ENCODE assay signal across 15 cellular contexts in the genomic region with DNA sequence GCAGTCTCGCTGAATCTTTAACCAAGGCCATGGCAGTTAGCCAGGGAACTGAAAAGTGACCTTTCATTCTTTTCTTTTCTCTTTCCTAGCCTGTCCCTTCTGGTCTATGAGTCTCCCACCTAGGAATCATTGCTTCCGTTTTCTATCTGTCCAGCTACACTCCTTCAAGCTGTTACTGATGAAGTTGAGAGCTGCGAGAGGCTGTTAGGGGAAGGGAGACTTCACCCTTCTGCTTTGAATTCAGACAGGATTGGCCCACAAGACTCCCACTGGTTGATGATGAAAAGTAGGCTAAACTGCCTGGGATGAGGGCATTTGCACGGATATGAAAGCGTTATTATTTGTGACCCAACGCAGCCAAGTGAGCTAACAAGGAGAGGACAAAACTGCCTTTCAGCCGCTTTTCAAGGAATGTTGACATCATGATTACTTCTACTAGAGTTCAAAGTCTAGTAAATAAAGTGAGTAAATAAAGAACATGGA. TPM values are rescaled to one million over a fixed set of nuclear protein-coding genes. Genes with fewer than 3 reads are reported as not detected.
DNase-seq lines count a peak whose midpoint lies in the region; ATAC-seq and TF ChIP-seq lines count a peak whose summit lies in the region.
"Had no signal": no experiment of that assay in that cellular context is flagged by ENCODE, and none has a peak within 500 bp of the region (broad histone marks: within the 10 kb centered on the region; RNA-seq: fewer than 3 reads in every experiment).

No MANE protein-coding gene starts in this region.

- no peaks in the 10 kb centered on the region for H3K4me1 ChIP-seq in PC-9 (replicated peaks; ENCODE audit: insufficient read depth)

- intact Hi-C loops in PC-9 (cut with micrococcal nuclease; ENCODE audit: unreplicated experiment), result no loop called here

- H3K27me3 ChIP-seq in AG04450 (ENCODE audit: control insufficient read depth, insufficient read depth, low read length), result no peaks in the 10 kb centered on the region
- peaks cover 26% of the 10 kb centered on the region; the same call in 1 of the 2 replicates for H3K27me3 ChIP-seq in PC-9 (ENCODE audit: insufficient read depth, low read depth)
- H3K27me3 ChIP-seq: ascending aorta, vagina had no signal

- H3K36me3 ChIP-seq in PC-9 (ENCODE audit: low read depth), result no peaks in the 10 kb centered on the region
- H3K36me3 ChIP-seq: ascending aorta, vagina had no signal

- no peak overlapping the region for H3K4me3 ChIP-seq in AG04450 (ENCODE audit: low read depth, low read length)
- H3K4me3 ChIP-seq in PC-9, result no peak overlapping the region
- H3K4me3 ChIP-seq: ascending aorta, GM12878, vagina had no signal

- H4K20me1 ChIP-seq in PC-9 (ENCODE audit: insufficient read depth), result no peaks in the 10 kb centered on the region

- peak overlapping the region; percentile 85 for H3K27ac ChIP-seq in AG04450 (ENCODE audit: low read depth, low read length)
- peak overlapping the region; percentile 38 for H3K27ac ChIP-seq in angular gyrus (ENCODE audit: low read depth, low read length)
- H3K27ac ChIP-seq in PC-9, result no peak overlapping the region
- H3K27ac ChIP-seq: ascending aorta, vagina had no signal

- DNase-seq in AG04450 (ENCODE audit: low read depth, low spot score) (no peak), kidney glomerular epithelial cell (lab: John Stamatoyannopoulos, UW) (peak; percentile 28), pons (ENCODE audit: low spot score) (peak; percentile 88), PC-9 (no peak), AML-193 (lab: John Stamatoyannopoulos, UW) (no peak), NCI-H1930 (lab: John Stamatoyannopoulos, UW) (no peak)
- DNase-seq: endodermal cell, NCI-H526 treated with DMSO at 0.1 percent for 48 hours, SIG-M5 had no signal

- BruUV-seq in PC-9 (replicated peaks; lab: Mats Ljungman, UMichigan), result no TSS peak

- POLR2A ChIA-PET in AG04450 (lab: Yijun Ruan, JAX), result interaction anchor here (0.6 kb wide), 1 partner anchor 89 kb away, joined by 4 read pairs; no protein-coding TSS in a partner anchor
- POLR2A ChIA-PET in PC-9 (lab: Charles Lee; ENCODE audit: unreplicated experiment), result no interaction called here

- no peak overlapping the region for H3K4me2 ChIP-seq in PC-9

- no peak for ATAC-seq in GM21737 (IDR thresholded peaks at IDR 0.05; ENCODE audit: unreplicated experiment)
- ATAC-seq: GM12878 had no signal

- no peaks in the 10 kb centered on the region for H3F3A ChIP-seq in PC-9 (ENCODE audit: insufficient read depth, low read depth)

- CTCF ChIA-PET in AG04450 (lab: Charles Lee) (interaction anchor here (1.3 to 3.6 kb wide), 4 partner anchors 13 to 35 kb away, joined by 6 to 38 read pairs (median 12); no protein-coding TSS in a partner anchor), PC-9 (lab: Charles Lee) (no interaction called here)

- TF ChIP-seq CTCF in AG04450 (IDR thresholded peaks at IDR 0.05; ENCODE audit: low read depth, low read length), result no peak
- no peak for TF ChIP-seq CTCF in PC-9 (conservative IDR thresholded peaks at IDR 0.05)

- no peak overlapping the region for H2AFZ ChIP-seq in PC-9

- H3K9me2 ChIP-seq in PC-9 (ENCODE audit: insufficient read depth), result no peaks in the 10 kb centered on the region

- H3K9me3 ChIP-seq in AG04450 (ENCODE audit: control insufficient read depth, insufficient read depth, low read length) (no peaks in the 10 kb centered on the region), PC-9 (ENCODE audit: insufficient read depth, low read depth) (no peaks in the 10 kb centered on the region)
- H3K9me3 ChIP-seq: ascending aorta, vagina had no signal

- H3K79me2 ChIP-seq in PC-9 (ENCODE audit: low read depth), result no peaks in the 10 kb centered on the region

RNA-seq across cellular contexts. Expression of gene EIF4E3, which starts 30.2 kb away (rescaled TPM):
- polyA plus RNA-seq in AG04450 (2011; rRNA removed), result 2.3 and 2.5 TPM in 2 replicates
- 0.74 and 2.4 TPM in 2 replicates for polyA minus RNA-seq in AG04450 (2011; rRNA and poly(A)+ RNA removed)
- total RNA-seq in PC-9 (2021), result not detected in 2 replicates

RNA-seq across cellular contexts. Expression of gene GPR27, which starts 58.6 kb away (rescaled TPM):
- polyA plus RNA-seq in AG04450 (2011; rRNA removed), result not detected in 2 replicates
- not detected in 2 replicates for polyA minus RNA-seq in AG04450 (2011; rRNA and poly(A)+ RNA removed)
- not detected in 2 replicates for total RNA-seq in PC-9 (2021)
- total RNA-seq: GM12878, H4 had no signal
- polyA plus RNA-seq: GM12878 had no signal

Comparison
In these comparisons a context has a peak if more than half of its experiments do, and no peak if none do; other contexts are left out.
1. DNase-seq: peak in kidney glomerular epithelial cell (single experiment) and pons (single experiment); none in AG04450 (single experiment), PC-9 (0 of 2), AML-193 (0 of 2) and NCI-H1930 (0 of 2).